In genomic region chr14:59097681-59098080, GRCh38 we compare ENCODE assay signal across 16 cellular contexts.
"Had no signal": no experiment of that assay in that cellular context is flagged by ENCODE, and none has a peak within 500 bp of the region (broad histone marks: within the 10 kb centered on the region; RNA-seq: fewer than 3 reads in every experiment).

No MANE protein-coding gene starts in this region.

- H3K4me3 ChIP-seq: ascending aorta, colonic mucosa, lung, spleen, tibial nerve had no signal

- H3K36me3 ChIP-seq: ascending aorta, colonic mucosa, spleen, tibial nerve had no signal

- H3K27me3 ChIP-seq: ascending aorta, colonic mucosa, tibial nerve had no signal

- H3K4me1 ChIP-seq: ascending aorta, colonic mucosa, spleen, tibial nerve had no signal

- DNase-seq: activated CD4-positive, alpha-beta memory T cell treated with anti-CD3 and anti-CD28 coated beads for 36 hours; activated CD4-positive, CD25-positive, alpha-beta regulatory T cell treated with anti-CD3 and anti-CD28 coated beads, Interleukin-2, amount 50 U/mL, for 72 hours; activated gamma-delta T cell treated with Interleukin-2 at 50 U/mL for 16 hours; activated naive CD8-positive, alpha-beta T cell treated with anti-CD3 and anti-CD28 coated beads for 36 hours; activated T-cell treated with anti-CD3 and anti-CD28 coated beads, Interleukin-2, amount 50 U/mL, for 72 hours; colonic mucosa; glutamatergic neuron; left colon; naive thymus-derived CD4-positive, alpha-beta T cell; posterior cingulate gyrus; spleen; stimulated activated CD4-positive, alpha-beta T cell treated with anti-CD3 and anti-CD28 coated beads, Interleukin-2, amount 100 ng/mL, for 24 hours; stimulated activated naive B cell treated with anti-CD40 and anti-IgM and Interleukin-4, amounts not matched to agents 10 μg/mL and 1 μg/mL and 100 μg/mL, for 72 hours had no signal

- ATAC-seq: activated T-cell treated with anti-CD3 and anti-CD28 coated beads, Interleukin-2, amount 50 U/mL, for 72 hours; left colon; naive thymus-derived CD4-positive, alpha-beta T cell; stimulated activated naive B cell treated with anti-CD40 and anti-IgM and Interleukin-4, amounts not matched to agents 10 μg/mL and 1 μg/mL and 100 μg/mL, for 72 hours had no signal

- H3K27ac ChIP-seq: ascending aorta, colonic mucosa, spleen, tibial nerve had no signal

- H3K9me3 ChIP-seq: ascending aorta, colonic mucosa, spleen, tibial nerve had no signal
